8 cellular contexts compared by ENCODE assay signal in genomic region chr1:66532798-66533783, GRCh38. TPM values are rescaled to one million over a fixed set of nuclear protein-coding genes. Genes with fewer than 3 reads are reported as not detected.
DNase-seq lines count a peak whose midpoint lies in the region; ATAC-seq and TF ChIP-seq lines count a peak whose summit lies in the region.

No MANE protein-coding gene starts in this region.

- intact Hi-C loops in Right ventricle myocardium inferior (cut with DNase I) = loop anchor here (5.0 kb wide), 1 partner anchor 64 kb away; no protein-coding TSS in a partner anchor

- DNase-seq in stimulated activated CD4-positive, alpha-beta T cell treated with anti-CD3 and anti-CD28 coated beads, Interleukin-2, amount 100 ng/mL, for 24 hours = peak; percentile 17 to 41
- no peak for DNase-seq in stimulated activated CD4-positive, alpha-beta T cell treated with anti-CD3 and anti-CD28 coated beads, Interleukin-4, amount 100 ng/mL, for 4 hours
- DNase-seq in Right ventricle myocardium inferior (ENCODE audit: missing footprints) (peak; percentile 70), osteoblast (ENCODE audit: insufficient read length, low spot score, missing footprints) (peak; percentile 73), T-helper 9 cell (no peak), mesenteric fat pad (ENCODE audit: low spot score) (no peak)

- H3K36me3 ChIP-seq in osteoblast (ENCODE audit: insufficient read depth, low read length) = no peaks in the 10 kb centered on the region

- H3K4me1 ChIP-seq in osteoblast (ENCODE audit: insufficient read depth, low read length) = peaks cover 12% of the 10 kb centered on the region

- H3K27me3 Mint-ChIP-seq in activated naive CD8-positive, alpha-beta T cell = peaks cover 34% of the 10 kb centered on the region

- H3K27me3 ChIP-seq in osteoblast (ENCODE audit: insufficient read depth, low read length) = no peaks in the 10 kb centered on the region

- H3K4me3 Mint-ChIP-seq in activated naive CD8-positive, alpha-beta T cell = peak overlapping the region; percentile 93

- H4K20me1 ChIP-seq in osteoblast (ENCODE audit: insufficient read depth, low read length) = no peaks in the 10 kb centered on the region

- H3K27ac Mint-ChIP-seq in activated naive CD8-positive, alpha-beta T cell = no peak overlapping the region

- ATAC-seq in Right ventricle myocardium inferior = peak; percentile 32
- ATAC-seq in GM19397 (IDR thresholded peaks at IDR 0.05; ENCODE audit: unreplicated experiment) = no peak

- H3K4me3 ChIP-seq in osteoblast (ENCODE audit: insufficient read depth, low read length) = peak overlapping the region; percentile 70

- H3K27ac ChIP-seq in osteoblast (ENCODE audit: low read depth, low read length) = peak overlapping the region; percentile 90

- peaks cover 13% of the 10 kb centered on the region for H3K4me1 Mint-ChIP-seq in activated naive CD8-positive, alpha-beta T cell (ENCODE audit: low read depth)

- no peaks in the 10 kb centered on the region for H3K9me3 ChIP-seq in osteoblast (ENCODE audit: low read depth, low read length)

- H3K79me2 ChIP-seq in osteoblast (ENCODE audit: insufficient read depth, low read length) = peaks cover 37% of the 10 kb centered on the region

- peak overlapping the region; percentile 84 for H2AFZ ChIP-seq in osteoblast (ENCODE audit: low read length)

- no peaks in the 10 kb centered on the region for H3K36me3 Mint-ChIP-seq in activated naive CD8-positive, alpha-beta T cell

- TF ChIP-seq CTCF in osteoblast (IDR thresholded peaks at IDR 0.05; ENCODE audit: extremely low read depth, low read depth, low read length) = no peak

- H3K4me2 ChIP-seq in osteoblast (ENCODE audit: insufficient read depth, low read length) = peak overlapping the region; percentile 87

- no peaks in the 10 kb centered on the region for H3K9me3 Mint-ChIP-seq in activated naive CD8-positive, alpha-beta T cell (ENCODE audit: low read depth)

RNA-seq across cellular contexts. Expression of gene SGIP1, which starts 0.9 kb away (rescaled TPM):
- total RNA-seq in Right ventricle myocardium inferior (3.5 TPM), osteoblast (17.4 and 31.5 TPM in 2 replicates), mesenteric fat pad (4.2 TPM)

Comparison
In these comparisons a context has a peak if more than half of its experiments do, and no peak if none do; other contexts are left out.
1. DNase-seq: peak in stimulated activated CD4-positive, alpha-beta T cell treated with anti-CD3 and anti-CD28 coated beads, Interleukin-2, amount 100 ng/mL, for 24 hours (2 of 2), Right ventricle myocardium inferior (single experiment) and osteoblast (single experiment); none in stimulated activated CD4-positive, alpha-beta T cell treated with anti-CD3 and anti-CD28 coated beads, Interleukin-4, amount 100 ng/mL, for 4 hours (0 of 2), T-helper 9 cell (single experiment) and mesenteric fat pad (single experiment).